Comparison of ENCODE assay signal across 8 cellular contexts in the genomic region with DNA sequence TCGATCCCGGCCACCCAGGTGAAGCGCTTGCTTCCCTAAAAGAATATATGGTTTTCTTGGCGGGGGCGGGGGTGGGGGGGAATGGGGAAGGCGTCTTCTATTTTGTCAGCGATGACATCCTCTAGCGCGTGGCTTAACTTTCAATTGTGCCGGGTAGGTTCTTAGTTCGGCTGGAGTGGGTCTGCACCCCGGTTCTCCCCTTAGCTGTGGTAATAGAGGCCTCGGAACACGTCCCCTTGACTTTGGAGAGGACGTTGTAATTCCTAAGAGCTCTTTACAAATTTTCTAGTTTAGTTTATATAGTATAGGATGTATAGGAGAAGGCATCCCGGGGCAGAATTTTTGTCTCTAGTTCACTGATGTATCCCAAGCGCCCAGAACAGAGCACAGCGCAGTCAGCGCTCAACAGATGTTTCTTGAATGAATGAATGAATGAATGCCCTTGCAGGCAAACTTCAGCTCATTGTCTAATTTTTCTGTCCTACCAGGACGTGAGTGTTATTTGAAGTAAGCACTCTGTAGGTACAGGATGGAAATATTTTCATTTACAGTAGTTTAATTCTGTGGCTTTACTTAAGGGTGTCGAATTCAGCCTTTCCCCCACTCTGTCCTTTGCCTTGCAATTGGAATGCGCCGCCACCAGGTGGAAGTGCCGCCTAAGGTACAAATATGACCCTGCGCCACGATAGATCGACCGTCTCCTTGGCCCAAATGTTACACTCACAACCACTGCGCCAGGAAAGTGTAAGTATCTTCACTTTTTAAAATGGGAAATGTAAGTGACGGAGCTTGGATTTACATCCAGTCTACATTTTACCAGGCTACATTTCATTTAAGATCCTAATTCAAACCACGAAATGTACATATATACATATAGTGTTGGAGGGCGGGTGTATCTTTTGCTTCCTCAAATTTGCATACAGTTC. TPM values are rescaled to one million over a fixed set of nuclear protein-coding genes. Genes with fewer than 3 reads are reported as not detected.
DNase-seq lines count a peak whose midpoint lies in the region; ATAC-seq, FAIRE-seq and TF ChIP-seq lines count a peak whose summit lies in the region.

No MANE protein-coding gene starts in this region.

- peak overlapping the region; percentile 95 for H2AFZ ChIP-seq in H1 (ENCODE audit: low read length)

- H3K27me3 ChIP-seq in CD4-positive, alpha-beta T cell (ENCODE audit: control insufficient read depth, insufficient read depth, low read length), result no peaks in the 10 kb centered on the region
- no peaks in the 10 kb centered on the region for H3K27me3 ChIP-seq in H1 (replicated peaks in 1 of 4; ENCODE audit: control insufficient read depth in 3 of 4, extremely low read depth in 1 of 4, insufficient read depth in 3 of 4, low read length in 3 of 4)

- no peaks in the 10 kb centered on the region for H4K20me1 ChIP-seq in H1 (replicated peaks in 1 of 2; ENCODE audit: control insufficient read depth in 1 of 2, insufficient read depth in 2 of 2, low read length in 2 of 2)

- 0 out of 2 replicates have a peak overlapping the region, but pooled peaks have one; percentile 40 for H2BK15ac ChIP-seq in H1 (ENCODE audit: low read length)

- peaks cover 37% of the 10 kb centered on the region for H3K36me3 Mint-ChIP-seq in CD4-positive, alpha-beta T cell (ENCODE audit: low read depth)

- H3K4me3 ChIP-seq in H1 (ENCODE audit: extremely low read depth in 1 of 4, insufficient read depth in 2 of 4, low read depth in 3 of 4, low read length in 4 of 4), result peak overlapping the region; percentile 69 to 97 (median 89)

- no peaks in the 10 kb centered on the region for H3K9me3 ChIP-seq in CD4-positive, alpha-beta T cell (ENCODE audit: control insufficient read depth, low read length)
- no peaks in the 10 kb centered on the region for H3K9me3 ChIP-seq in H1 (ENCODE audit: insufficient read depth in 2 of 2, low read depth in 1 of 2, low read length in 1 of 2)

- no peak overlapping the region for H3K18ac ChIP-seq in H1 (ENCODE audit: extremely low read depth, low read length)

- POLR2A ChIA-PET in CD4-positive, alpha-beta T cell (lab: Charles Lee), result interaction anchor here (0.7 to 3.8 kb wide), 8 partner anchors 10 to 193 kb away, joined by 3 to 32 read pairs (median 4); partner anchors contain the start of genes ATP5PF, GABPA and JAM2
- POLR2A ChIA-PET in H1 (lab: Charles Lee; ENCODE audit: partially characterized antibody), result interaction anchor here (1.5 to 4.9 kb wide), 2 partner anchors 19 to 126 kb away, joined by 3 to 31 read pairs; partner anchors contain the start of genes ATP5PF and GABPA

- H3K9me3 Mint-ChIP-seq in CD4-positive, alpha-beta T cell, result no peaks in the 10 kb centered on the region

- H3K4me3 Mint-ChIP-seq in CD4-positive, alpha-beta T cell, result peak overlapping the region; percentile 100

- peak; percentile 97 for TF ChIP-seq RAD21 in H1 (IDR thresholded peaks at IDR 0.05 in 1 of 2, conservative IDR thresholded peaks at IDR 0.05 in 1 of 2; ENCODE audit: low read depth in 2 of 2, low read length in 2 of 2)

- peak; percentile 62 to 77 (median 69) for DNase-seq in CD4-positive, alpha-beta T cell
- DNase-seq in NCI-H748 treated with DMSO at 0.1 percent for 48 hours (lab: John Stamatoyannopoulos, UW) (peak; percentile 58), H1 (ENCODE audit: low read depth in 1 of 2, low spot score in 2 of 2) (peak; percentile 47 to 79), medulla oblongata (ENCODE audit: extremely low spot score) (peak; percentile 90)
- peak; percentile 86 for DNase-seq in activated CD8-positive, alpha-beta memory T cell treated with anti-CD3 and anti-CD28 coated beads for 24 hours
- peak; percentile 57 to 60 (median 58) for DNase-seq in stimulated activated CD4-positive, alpha-beta T cell treated with anti-CD3 and anti-CD28 coated beads, TNF-alpha, amount 100 ng/mL, for 48 hours (ENCODE audit: low read depth in 3 of 3)

- H4K5ac ChIP-seq in H1 (ENCODE audit: insufficient read length, low read depth, low read length), result no peak overlapping the region

- TF ChIP-seq EP300 in H1 (IDR thresholded peaks at IDR 0.05; ENCODE audit: borderline replicate concordance in 1 of 2, low read depth in 2 of 2, low read length in 2 of 2), result no peak

- CTCF ChIA-PET in CD4-positive, alpha-beta T cell (lab: Charles Lee), result interaction anchor here (0.5 to 2.0 kb wide), 10 partner anchors 34 to 1110 kb away, joined by 3 to 10 read pairs (median 4); partner anchors contain the start of genes APP, ATP5PF and GABPA
- CTCF ChIA-PET in H1 (lab: Charles Lee; ENCODE audit: partially characterized antibody), result interaction anchor here (0.6 to 3.9 kb wide), 54 partner anchors 9 to 1226 kb away, joined by 3 to 29 read pairs (median 4); partner anchors contain the start of genes ATP5PF, GABPA and JAM2

- no peaks in the 10 kb centered on the region for H3K27me3 Mint-ChIP-seq in CD4-positive, alpha-beta T cell

- FAIRE-seq in H1 (lab: Jason Lieb, UNC), result peak; percentile 71

- no peak overlapping the region for H2BK120ac ChIP-seq in H1 (replicated peaks; ENCODE audit: low read depth, low read length)

- no peak overlapping the region for H3K14ac ChIP-seq in H1 (ENCODE audit: insufficient read length)

- peaks cover 44% of the 10 kb centered on the region for H3K4me1 Mint-ChIP-seq in CD4-positive, alpha-beta T cell (ENCODE audit: low read depth)

- no peak overlapping the region for H4K91ac ChIP-seq in H1 (replicated peaks; ENCODE audit: insufficient read length, low read length)

- H4K8ac ChIP-seq in H1 (ENCODE audit: extremely low read depth, insufficient read depth, low read length), result peak overlapping the region; percentile 81; the same call in 1 of the 2 replicates

- H3K9ac ChIP-seq in H1 (replicated peaks in 1 of 4; ENCODE audit: extremely low read depth in 1 of 4, low read depth in 3 of 4, low read length in 3 of 4), result no peak overlapping the region

- H2BK5ac ChIP-seq in H1 (ENCODE audit: low read depth, low read length), result no peak overlapping the region

- no peak overlapping the region for H2AK5ac ChIP-seq in H1 (ENCODE audit: low read depth, low read length)

- intact Hi-C loops in CD4-positive, alpha-beta T cell (cut with DNase I, micrococcal nuclease), result loop anchor here (1.0 to 5.0 kb wide), 13 partner anchors 31 to 1111 kb away; partner anchors contain the start of genes ATP5PF (in 2 of the 2), GABPA (in 2 of the 2), APP (in 1 of the 2) and JAM2 (in 1 of the 2)

- TF ChIP-seq CTCF in CD4-positive, alpha-beta T cell (IDR thresholded peaks at IDR 0.05), result peak; percentile 78
- peak; percentile 91 to 92 (median 91) for TF ChIP-seq CTCF in H1 (IDR thresholded peaks at IDR 0.05; ENCODE audit: control extremely low read depth in 1 of 3, insufficient read depth in 1 of 3, low read depth in 1 of 3, low read length in 3 of 3)

- no peak overlapping the region for H3K23ac ChIP-seq in H1 (ENCODE audit: insufficient read length)

- no peak overlapping the region for H3K56ac ChIP-seq in H1 (replicated peaks; ENCODE audit: insufficient read length, low read depth, low read length)

- H3K4me2 ChIP-seq in H1 (ENCODE audit: insufficient read depth in 1 of 2, low read depth in 2 of 2, low read length in 2 of 2), result peak overlapping the region; percentile 18 to 76

- H3K27ac ChIP-seq in CD4-positive, alpha-beta T cell (ENCODE audit: low read depth, low read length), result no peak overlapping the region
- no peak overlapping the region for H3K27ac ChIP-seq in H1 (ENCODE audit: low read depth, low read length)

- H2BK20ac ChIP-seq in H1 (ENCODE audit: low read length), result no peak overlapping the region

- peak; percentile 81 for ATAC-seq in CD4-positive, alpha-beta T cell (ENCODE audit: poor library complexity)
- ATAC-seq in GM19438 (IDR thresholded peaks at IDR 0.05; ENCODE audit: low read depth, unreplicated experiment) (peak; percentile 78), HG03565 (IDR thresholded peaks at IDR 0.05; ENCODE audit: unreplicated experiment) (peak; percentile 74)

- H3K4me1 ChIP-seq in H1 (replicated peaks in 1 of 4; ENCODE audit: control insufficient read depth in 3 of 4, insufficient read depth in 4 of 4, low read length in 3 of 4), result peaks cover 0 to 8% (median 0%) of the 10 kb centered on the region in 4 experiments; a peak in 1 of 7 replicates

- peaks cover 0 to 16% (median 2%) of the 10 kb centered on the region in 4 experiments; a peak in 4 of 8 replicates for H3K36me3 ChIP-seq in H1 (ENCODE audit: control insufficient read depth in 2 of 4, insufficient read depth in 4 of 4, low read length in 3 of 4)

- WGBS in H1 (ENCODE audit: extremely low coverage in 1 of 2, insufficient coverage in 1 of 2, insufficient read length in 1 of 2, insufficient replicate concordance in 2 of 2, low coverage in 1 of 2, low lambda C conversion rate in 2 of 2, missing lambda C conversion rate in 1 of 2), 2 experiments, result 16% methylated on average over 31 of the region's 32 CpGs; no CpG with 5 or more reads in 1 of the 2 experiments

- TF ChIP-seq POLR2A in H1 (IDR thresholded peaks at IDR 0.05; ENCODE audit: control extremely low read depth in 1 of 2, low read depth in 2 of 2, low read length in 2 of 2), result no peak

- peaks cover 6% of the 10 kb centered on the region; the same call in 1 of the 2 replicates for H3K23me2 ChIP-seq in H1 (ENCODE audit: low read depth, low read length)

- H3K4ac ChIP-seq in H1 (replicated peaks; ENCODE audit: insufficient read length, low read depth, low read length), result no peak overlapping the region

- H3K79me1 ChIP-seq in H1 (ENCODE audit: low read depth, low read length), result peaks cover 6% of the 10 kb centered on the region; the same call in 1 of the 2 replicates

- H3K79me2 ChIP-seq in H1 (ENCODE audit: control insufficient read depth in 1 of 2, insufficient read depth in 2 of 2, low read length in 2 of 2), result peaks cover 0 to 15% of the 10 kb centered on the region in 2 experiments; a peak in 2 of 4 replicates

- peak overlapping the region; percentile 92 for H3K27ac Mint-ChIP-seq in CD4-positive, alpha-beta T cell

- no peak overlapping the region for H2BK12ac ChIP-seq in H1 (ENCODE audit: low read depth, low read length)

RNA-seq across cellular contexts. Expression of gene MRPL39, which starts 0.8 kb away (rescaled TPM):
- 10 to 100 TPM; 10.7 to 15.2 TPM for total RNA-seq in CD4-positive, alpha-beta T cell
- total RNA-seq in H1 (2021; fragmentation: NEBNext Ultra II Directional; extraction: Animal tissue kit (Norgen Biotek cat#: 25700)), result 43.2 and 45.0 TPM in 2 replicates
- polyA plus RNA-seq in H1 (2011; rRNA removed), result 11.1 and 20.3 TPM in 2 replicates
- 28.1 TPM for polyA plus RNA-seq in H1 (2011; cell fraction: cytosol; rRNA removed)
- 12.8 TPM for polyA plus RNA-seq in H1 (2011; cell fraction: nucleus; rRNA removed)
- polyA plus RNA-seq in H1 (2012, experiment 1 of 2), result 38.8 to 58.6 TPM (median 41.5 TPM) in 4 replicates
- polyA plus RNA-seq in H1 (2012, experiment 2 of 2), result 8.9 TPM
- polyA plus RNA-seq in H1 (2013, experiment 1 of 2), result 47.4 TPM
- polyA plus RNA-seq in H1 (2013, experiment 2 of 2), result 48.7 TPM
- 14.9 and 16.7 TPM in 2 replicates for polyA minus RNA-seq in H1 (2011; rRNA and poly(A)+ RNA removed)
- polyA minus RNA-seq in H1 (2011; cell fraction: cytosol; rRNA and poly(A)+ RNA removed), result 13.9 TPM
- 8.9 TPM for polyA minus RNA-seq in H1 (2011; cell fraction: nucleus; rRNA and poly(A)+ RNA removed)

RNA-seq across cellular contexts. Expression of gene JAM2, which starts 31.0 kb away (rescaled TPM):
- not detected for total RNA-seq in CD4-positive, alpha-beta T cell
- total RNA-seq in H1 (2021; fragmentation: NEBNext Ultra II Directional; extraction: Animal tissue kit (Norgen Biotek cat#: 25700)), result 7.0 and 9.5 TPM in 2 replicates
- 3.0 and 4.9 TPM in 2 replicates for polyA plus RNA-seq in H1 (2011; rRNA removed)
- polyA plus RNA-seq in H1 (2011; cell fraction: cytosol; rRNA removed), result 4.0 TPM
- polyA plus RNA-seq in H1 (2011; cell fraction: nucleus; rRNA removed), result 3.6 TPM
- polyA plus RNA-seq in H1 (2012, experiment 1 of 2), result 4.9 to 7.7 TPM (median 6.0 TPM) in 4 replicates
- 3.6 TPM for polyA plus RNA-seq in H1 (2012, experiment 2 of 2)
- 5.9 TPM for polyA plus RNA-seq in H1 (2013, experiment 1 of 2)
- polyA plus RNA-seq in H1 (2013, experiment 2 of 2), result 7.5 TPM
- polyA minus RNA-seq in H1 (2011; rRNA and poly(A)+ RNA removed), result 3.4 and 3.8 TPM in 2 replicates
- 4.0 TPM for polyA minus RNA-seq in H1 (2011; cell fraction: cytosol; rRNA and poly(A)+ RNA removed)
- 6.4 TPM for polyA minus RNA-seq in H1 (2011; cell fraction: nucleus; rRNA and poly(A)+ RNA removed)
